Comparison of ENCODE assay signal across 29 cellular contexts in genomic region chr15:49188933-49189332, GRCh38.
"Had no signal": no experiment of that assay in that cellular context is flagged by ENCODE, and none has a peak within 500 bp of the region (broad histone marks: within the 10 kb centered on the region; RNA-seq: fewer than 3 reads in every experiment).

No MANE protein-coding gene starts in this region.

- H3K27ac ChIP-seq: stomach, suprapubic skin, testis, thoracic aorta, thyroid gland, tibial artery, transverse colon, upper lobe of left lung, upper lobe of right lung, uterus, vagina had no signal

- H3K27me3 ChIP-seq: stomach, suprapubic skin, testis, thyroid gland, tibial artery, tibial nerve, transverse colon, upper lobe of left lung, upper lobe of right lung, uterus, vagina had no signal

- H3K4me1 ChIP-seq: suprapubic skin, testis, thyroid gland, tibial artery, upper lobe of left lung, upper lobe of right lung, uterus had no signal

- H3K4me3 ChIP-seq: stomach, suprapubic skin, testis, thoracic aorta, thyroid gland, tibial artery, tibial nerve, transverse colon, upper lobe of left lung, upper lobe of right lung, uterus, vagina had no signal

- H3K9me3 ChIP-seq: stomach, suprapubic skin, testis, thoracic aorta, thyroid gland, tibial artery, transverse colon, upper lobe of left lung, upper lobe of right lung, uterus, vagina had no signal

- H3K36me3 ChIP-seq: suprapubic skin, thoracic aorta, thyroid gland, transverse colon, upper lobe of left lung, upper lobe of right lung, uterus, vagina had no signal

- ATAC-seq: stimulated activated memory B cell treated with anti-CD40 and anti-IgM and Interleukin-4, amounts not matched to agents 10 μg/mL and 1 μg/mL and 100 μg/mL, for 72 hours; stimulated activated naive B cell treated with anti-CD40 and anti-IgM and Interleukin-4, amounts not matched to agents 10 μg/mL and 1 μg/mL and 100 μg/mL, for 72 hours; stimulated activated naive CD8-positive, alpha-beta T cell treated with anti-CD3 and anti-CD28 coated beads, Interleukin-15, amount 100 ng/mL, for 72 hours; stimulated activated naive CD8-positive, alpha-beta T cell treated with anti-CD3 and anti-CD28 coated beads, Interleukin-15, Interleukin-2, amounts not matched to agents 100 U/mL and 50 U/mL, for 24 hours; upper lobe of right lung had no signal

- H3K27ac Mint-ChIP-seq: stimulated activated effector memory CD8-positive, alpha-beta T cell treated with anti-CD3 and anti-CD28 coated beads, Interleukin-12 subunit alpha, Interleukin-12 subunit beta, amount 100 ng/mL, for 72 hours; stimulated activated memory B cell treated with anti-CD40 and anti-IgM and Interleukin-4, amounts not matched to agents 10 μg/mL and 1 μg/mL and 100 μg/mL, for 72 hours; stimulated activated naive B cell treated with anti-CD40 and anti-IgM and Interleukin-4, amounts not matched to agents 10 μg/mL and 1 μg/mL and 100 μg/mL, for 72 hours; stimulated activated naive CD8-positive, alpha-beta T cell treated with anti-CD3 and anti-CD28 coated beads, Interleukin-15, amount 100 ng/mL, for 72 hours; stimulated activated naive CD8-positive, alpha-beta T cell treated with anti-CD3 and anti-CD28 coated beads, Interleukin-15, Interleukin-2, amounts not matched to agents 100 ng/mL and 50 ng/mL, for 24 hours; type B pancreatic cell had no signal

- H3K27me3 Mint-ChIP-seq: stimulated activated memory B cell treated with anti-CD40 and anti-IgM and Interleukin-4, amounts not matched to agents 10 μg/mL and 1 μg/mL and 100 μg/mL, for 72 hours; stimulated activated naive B cell treated with anti-CD40 and anti-IgM and Interleukin-4, amounts not matched to agents 10 μg/mL and 1 μg/mL and 100 μg/mL, for 72 hours; stimulated activated naive CD8-positive, alpha-beta T cell treated with anti-CD3 and anti-CD28 coated beads, Interleukin-15, amount 100 ng/mL, for 72 hours; stimulated activated naive CD8-positive, alpha-beta T cell treated with anti-CD3 and anti-CD28 coated beads, Interleukin-15, Interleukin-2, amounts not matched to agents 100 ng/mL and 50 ng/mL, for 24 hours; type B pancreatic cell had no signal

- FAIRE-seq: urothelium cell line had no signal

- H3K9me3 Mint-ChIP-seq: stimulated activated effector memory CD8-positive, alpha-beta T cell treated with anti-CD3 and anti-CD28 coated beads, Interleukin-12 subunit alpha, Interleukin-12 subunit beta, amount 100 ng/mL, for 72 hours had no signal

- H3K4me3 Mint-ChIP-seq: stimulated activated effector memory CD8-positive, alpha-beta T cell treated with anti-CD3 and anti-CD28 coated beads, Interleukin-12 subunit alpha, Interleukin-12 subunit beta, amount 100 ng/mL, for 72 hours; stimulated activated memory B cell treated with anti-CD40 and anti-IgM and Interleukin-4, amounts not matched to agents 10 μg/mL and 1 μg/mL and 100 μg/mL, for 72 hours; stimulated activated naive B cell treated with anti-CD40 and anti-IgM and Interleukin-4, amounts not matched to agents 10 μg/mL and 1 μg/mL and 100 μg/mL, for 72 hours; stimulated activated naive CD8-positive, alpha-beta T cell treated with anti-CD3 and anti-CD28 coated beads, Interleukin-15, amount 100 ng/mL, for 72 hours; stimulated activated naive CD8-positive, alpha-beta T cell treated with anti-CD3 and anti-CD28 coated beads, Interleukin-15, Interleukin-2, amounts not matched to agents 100 ng/mL and 50 ng/mL, for 24 hours; type B pancreatic cell had no signal

- DNase-seq: stimulated activated CD4-positive, alpha-beta T cell treated with anti-CD3 and anti-CD28 coated beads, Interleukin-2, amount 100 ng/mL, for 48 hours; stimulated activated CD4-positive, alpha-beta T cell treated with anti-CD3 and anti-CD28 coated beads, Interleukin-4, amount 100 ng/mL, for 1 hour; stimulated activated CD4-positive, alpha-beta T cell treated with anti-CD3 and anti-CD28 coated beads, Interleukin-4, amount 100 ng/mL, for 24 hours; stimulated activated CD4-positive, alpha-beta T cell treated with anti-CD3 and anti-CD28 coated beads, Interleukin-4, amount 100 ng/mL, for 4 hours; stimulated activated CD8-positive, alpha-beta memory T cell treated with anti-CD3 and anti-CD28 coated beads, Interleukin-4, amount 100 ng/mL, for 48 hours; stimulated activated naive B cell treated with anti-CD40 and anti-IgM and Interleukin-4, amounts not matched to agents 10 μg/mL and 1 μg/mL and 100 μg/mL, for 72 hours; stimulated activated naive CD4-positive, alpha-beta T cell; stimulated activated naive CD4-positive, alpha-beta T cell treated with Interleukin-2 at 50 U/mL for 16 hours; stimulated activated naive CD8-positive, alpha-beta T cell treated with anti-CD3 and anti-CD28 coated beads, Interleukin-15, amount 100 ng/mL, for 72 hours; stimulated activated naive CD8-positive, alpha-beta T cell treated with anti-CD3 and anti-CD28 coated beads, Interleukin-15, Interleukin-2, amounts not matched to agents 100 U/mL and 50 U/mL, for 24 hours; stomach; substantia nigra; testis; thyroid gland; tibial artery; transverse colon; trophoblast cell; upper lobe of left lung; upper lobe of right lung; uterus had no signal
